Comparison of ENCODE assay signal across 22 cellular contexts in genomic region chr7:74462707-74463100, GRCh38. TPM values are rescaled to one million over a fixed set of nuclear protein-coding genes. Genes with fewer than 3 reads are reported as not detected.
DNase-seq lines count a peak whose midpoint lies in the region; ATAC-seq and TF ChIP-seq lines count a peak whose summit lies in the region.
"Had no signal": no experiment of that assay in that cellular context is flagged by ENCODE, and none has a peak within 500 bp of the region (broad histone marks: within the 10 kb centered on the region; RNA-seq: fewer than 3 reads in every experiment).

No MANE protein-coding gene starts in this region.

- H3K23me2 ChIP-seq in H9 (ENCODE audit: insufficient read length, low read depth, low read length, poor library complexity, severe bottlenecking), result peaks cover 2% of the 10 kb centered on the region

- no CpG with 5 or more reads among the region's 11 CpGs for WGBS in H9 (ENCODE audit: extremely low coverage, insufficient read length, low lambda C conversion rate)

- H4K5ac ChIP-seq in H9 (ENCODE audit: insufficient read length, low read depth, low read length), result no peak overlapping the region

- H2BK5ac ChIP-seq in H9 (ENCODE audit: insufficient read length, low read length), result no peak overlapping the region

- no peaks in the 10 kb centered on the region for H3K27me3 Mint-ChIP-seq in H9 (ENCODE audit: low read depth)
- no peaks in the 10 kb centered on the region for H3K27me3 Mint-ChIP-seq in nephron (ENCODE audit: low read depth)
- H3K27me3 Mint-ChIP-seq: activated naive CD8-positive, alpha-beta T cell treated with anti-CD3 and anti-CD28 coated beads, Interleukin-2, amount 50 U/mL, for 24 hours had no signal

- H3T11ph ChIP-seq in H9 (ENCODE audit: low read length), result no peak overlapping the region

- H3K4ac ChIP-seq in H9 (ENCODE audit: low read depth, low read length), result no peak overlapping the region

- H3K4me2 ChIP-seq in BLaER1 (peak overlapping the region; percentile 49), H9 (ENCODE audit: insufficient read depth, insufficient read length, low read length) (no peak overlapping the region)

- no peak overlapping the region for H2AFZ ChIP-seq in H9 (ENCODE audit: low read length)

- no peak overlapping the region for H4K91ac ChIP-seq in H9 (ENCODE audit: insufficient read length, low read depth, low read length)

- no peak overlapping the region for H2BK15ac ChIP-seq in H9 (ENCODE audit: low read depth, low read length)

- H3K4me1 Mint-ChIP-seq in H9 (peaks cover 9 to 23% of the 10 kb centered on the region in 2 experiments), nephron (peaks cover 41% of the 10 kb centered on the region)
- H3K4me1 Mint-ChIP-seq: activated naive CD8-positive, alpha-beta T cell treated with anti-CD3 and anti-CD28 coated beads, Interleukin-2, amount 50 U/mL, for 24 hours had no signal

- peaks cover 17% of the 10 kb centered on the region for H3K79me2 ChIP-seq in H9 (ENCODE audit: insufficient read depth, low read length)

- no peak overlapping the region for H2BK120ac ChIP-seq in H9 (ENCODE audit: low read depth, low read length, poor library complexity, severe bottlenecking)

- H2BK12ac ChIP-seq in H9 (ENCODE audit: insufficient read length, low read depth, low read length), result no peak overlapping the region

- peaks cover 2% of the 10 kb centered on the region for H3K79me1 ChIP-seq in H9 (ENCODE audit: insufficient read depth, low read depth, low read length, poor library complexity, severe bottlenecking)

- TF ChIP-seq CTCF in H9 (conservative IDR thresholded peaks at IDR 0.05), result no peak
- no peak for TF ChIP-seq CTCF in RWPE1 (conservative IDR thresholded peaks at IDR 0.05; ENCODE audit: low read depth)
- TF ChIP-seq CTCF in nephron (IDR thresholded peaks at IDR 0.05; ENCODE audit: unreplicated experiment in 3 of 3), result no peak

- no peak overlapping the region for H4K8ac ChIP-seq in H9 (replicated peaks; ENCODE audit: insufficient read length, low read depth, low read length)

- POLR2A ChIA-PET in RWPE1 (lab: Yijun Ruan, JAX; ENCODE audit: low non-redundant PET), result no interaction called here

- peaks cover 100% of the 10 kb centered on the region for H4K20me1 ChIP-seq in BLaER1
- no peaks in the 10 kb centered on the region for H4K20me1 ChIP-seq in H9 (ENCODE audit: control insufficient read depth, insufficient read depth, insufficient read length)

- H3K4me3 Mint-ChIP-seq in H9 (no peak overlapping the region), nephron (no peak overlapping the region)
- H3K4me3 Mint-ChIP-seq: activated naive CD8-positive, alpha-beta T cell treated with anti-CD3 and anti-CD28 coated beads, Interleukin-2, amount 50 U/mL, for 24 hours; activated T-helper 1 cell treated with anti-CD3 and anti-CD28 coated beads, Interleukin-12 subunit alpha, Interleukin-12 subunit beta, Interleukin-2, Interleukin-4 antibody, amounts not matched to agents 30 ng/mL and 10 ng/mL and 1 ng/mL, durations not matched to agents 14 hours and 24 hours and 36 hours; CD8-positive, alpha-beta memory T cell; natural killer cell treated with Interleukin-12 subunit alpha and Interleukin-12 subunit beta and Interleukin-15 and Interleukin-18, amount 100 ng/mL, for 72 hours had no signal

- H3K4me3 ChIP-seq in BLaER1, result no peak overlapping the region

- ATAC-seq in HG02870 (IDR thresholded peaks at IDR 0.05; ENCODE audit: unreplicated experiment), result no peak
- ATAC-seq in GM18861 (IDR thresholded peaks at IDR 0.05; ENCODE audit: unreplicated experiment), result no peak
- ATAC-seq: activated naive CD8-positive, alpha-beta T cell treated with anti-CD3 and anti-CD28 coated beads, Interleukin-2, amount 50 U/mL, for 24 hours had no signal

- peak overlapping the region; percentile 59 to 78 (median 73); a peak in 5 of 7 replicates for H3K27ac Mint-ChIP-seq in H9
- peak overlapping the region; percentile 47 to 83 (median 65) for H3K27ac Mint-ChIP-seq in nephron
- H3K27ac Mint-ChIP-seq: activated naive CD8-positive, alpha-beta T cell treated with anti-CD3 and anti-CD28 coated beads, Interleukin-2, amount 50 U/mL, for 24 hours; activated T-helper 1 cell treated with anti-CD3 and anti-CD28 coated beads, Interleukin-12 subunit alpha, Interleukin-12 subunit beta, Interleukin-2, Interleukin-4 antibody, amounts not matched to agents 30 ng/mL and 10 ng/mL and 1 ng/mL, durations not matched to agents 14 hours and 24 hours and 36 hours; CD8-positive, alpha-beta memory T cell; natural killer cell treated with Interleukin-12 subunit alpha and Interleukin-12 subunit beta and Interleukin-15 and Interleukin-18, amount 100 ng/mL, for 72 hours had no signal

- no peak for TF ChIP-seq POLR2A in erythroblast (IDR thresholded peaks at IDR 0.05; ENCODE audit: low read length)

- H3K27ac ChIP-seq in BLaER1 (no peak overlapping the region), H9 (ENCODE audit: insufficient read length, low read depth, low read length) (no peak overlapping the region), RWPE1 (peak overlapping the region; percentile 95)

- no peak overlapping the region for H2AK5ac ChIP-seq in H9 (ENCODE audit: insufficient read length, low read length)

- no peak overlapping the region for H3K23ac ChIP-seq in H9 (ENCODE audit: insufficient read length, low read depth, low read length)

- DNase-seq in H9, result no peak
- DNase-seq in RWPE1 (ENCODE audit: low spot score), result no peak
- DNase-seq in erythroblast (lab: John Stamatoyannopoulos, UW), result no peak
- DNase-seq in DMS53 treated with DMSO at 0.1 percent for 48 hours (lab: John Stamatoyannopoulos, UW; ENCODE audit: unreplicated experiment), result no peak
- DNase-seq: activated CD4-positive, CD25-positive, alpha-beta regulatory T cell; activated CD8-positive, alpha-beta memory T cell treated with anti-CD3 and anti-CD28 coated beads for 24 hours; activated naive CD8-positive, alpha-beta T cell treated with anti-CD3 and anti-CD28 coated beads, Interleukin-2, amount 50 U/mL, for 24 hours; caudate nucleus; CD8-positive, alpha-beta memory T cell; EL; hippocampal formation; IMR-90; mammary epithelial cell; NCI-H446 treated with DMSO at 0.1 percent for 48 hours; SIG-M5; stimulated activated CD4-positive, alpha-beta T cell treated with anti-CD3 and anti-CD28 coated beads, Interleukin-1b, Interleukin-23, amount 100 ng/mL, for 48 hours had no signal

- H3K18ac ChIP-seq in H9 (ENCODE audit: insufficient read length, low read depth, low read length), result no peak overlapping the region

- H3K9ac ChIP-seq in BLaER1, result no peak overlapping the region
- H3K9ac ChIP-seq in H9 (ENCODE audit: extremely low read depth, insufficient read length, low read length), result no peak overlapping the region

- CTCF ChIA-PET in RWPE1 (lab: Yijun Ruan, JAX), result interaction anchor here (0.7 kb wide), 1 partner anchor 45 kb away, joined by 3 read pairs; no protein-coding TSS in a partner anchor

- no peaks in the 10 kb centered on the region for H3K9me3 Mint-ChIP-seq in H9
- H3K9me3 Mint-ChIP-seq in nephron, result no peaks in the 10 kb centered on the region
- H3K9me3 Mint-ChIP-seq: activated naive CD8-positive, alpha-beta T cell treated with anti-CD3 and anti-CD28 coated beads, Interleukin-2, amount 50 U/mL, for 24 hours; activated T-helper 1 cell treated with anti-CD3 and anti-CD28 coated beads, Interleukin-12 subunit alpha, Interleukin-12 subunit beta, Interleukin-2, Interleukin-4 antibody, amounts not matched to agents 30 ng/mL and 10 ng/mL and 1 ng/mL, durations not matched to agents 14 hours and 24 hours and 36 hours; CD8-positive, alpha-beta memory T cell; natural killer cell treated with Interleukin-12 subunit alpha and Interleukin-12 subunit beta and Interleukin-15 and Interleukin-18, amount 100 ng/mL, for 72 hours had no signal

- H3K4me1 ChIP-seq in BLaER1 (peaks cover 65% of the 10 kb centered on the region), H9 (ENCODE audit: insufficient read depth, low read length) (no peaks in the 10 kb centered on the region)

- peaks cover 2 to 12% (median 5%) of the 10 kb centered on the region in 3 experiments; a peak in 3 of 7 replicates for H3K36me3 Mint-ChIP-seq in H9 (ENCODE audit: insufficient read depth in 1 of 3, low read depth in 3 of 3)
- H3K36me3 Mint-ChIP-seq in nephron (ENCODE audit: low read depth), result peaks cover 11% of the 10 kb centered on the region
- H3K36me3 Mint-ChIP-seq: CD8-positive, alpha-beta memory T cell; natural killer cell treated with Interleukin-12 subunit alpha and Interleukin-12 subunit beta and Interleukin-15 and Interleukin-18, amount 100 ng/mL, for 72 hours had no signal

- no peak overlapping the region for H3K14ac ChIP-seq in H9 (ENCODE audit: insufficient read depth, low read length)

- H3K9me3 ChIP-seq in BLaER1, result no peaks in the 10 kb centered on the region
- H3K9me3 ChIP-seq in H9 (ENCODE audit: control insufficient read depth, low read depth, low read length), result no peaks in the 10 kb centered on the region

- H3K36me3 ChIP-seq in BLaER1, result peaks cover 27% of the 10 kb centered on the region

- no peak overlapping the region for H2BK20ac ChIP-seq in H9 (ENCODE audit: low read depth, low read length, poor library complexity, severe bottlenecking)

- no peak overlapping the region for H3K56ac ChIP-seq in H9 (ENCODE audit: insufficient read length, low read depth, low read length)

- H3K27me3 ChIP-seq in BLaER1 (no peaks in the 10 kb centered on the region), H9 (ENCODE audit: insufficient read depth, low read length) (no peaks in the 10 kb centered on the region)

RNA-seq across cellular contexts. Expression of gene GTF2IRD1, which starts 9.0 kb away (rescaled TPM):
- 34.3 and 39.9 TPM in 2 replicates for total RNA-seq in H9 (2021)
- total RNA-seq: natural killer cell treated with Interleukin-12 subunit alpha and Interleukin-12 subunit beta and Interleukin-15 and Interleukin-18, amount 100 ng/mL, for 72 hours had no signal
